ENCODE assay signal across 2 cellular contexts in the genomic region with DNA sequence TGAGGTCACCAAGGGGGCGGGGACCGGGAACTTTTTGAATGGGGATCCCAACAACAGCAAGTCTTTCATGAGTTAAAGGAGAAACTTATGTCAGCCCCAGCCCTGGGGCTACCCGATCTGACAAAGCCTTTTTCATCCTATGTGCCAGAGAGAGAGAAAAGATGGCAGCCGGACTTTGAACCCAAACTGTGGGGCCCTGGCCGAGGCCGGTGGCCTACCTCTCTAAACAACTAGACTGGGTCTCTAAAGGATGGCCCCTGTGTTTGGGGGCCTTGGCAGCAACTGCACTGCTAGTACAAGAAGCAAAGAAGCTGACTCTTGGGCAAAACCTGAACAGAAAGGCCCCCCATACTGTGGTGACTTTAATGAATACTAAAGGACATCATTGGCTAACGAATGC. TPM values are rescaled to one million over a fixed set of nuclear protein-coding genes. Genes with fewer than 3 reads are reported as not detected.
"Had no signal": no experiment of that assay in that cellular context is flagged by ENCODE, and none has a peak within 500 bp of the region (broad histone marks: within the 10 kb centered on the region; RNA-seq: fewer than 3 reads in every experiment).

No MANE protein-coding gene starts in this region.

RNA-seq across cellular contexts. Expression of a gene that starts 31.3 kb away (rescaled TPM):
- total RNA-seq: G401, GM12878 had no signal
- polyA plus RNA-seq: GM12878 had no signal

RNA-seq across cellular contexts. Expression of a gene that starts 48.6 kb away (rescaled TPM):
- total RNA-seq: G401, GM12878 had no signal
